In the genomic region with DNA sequence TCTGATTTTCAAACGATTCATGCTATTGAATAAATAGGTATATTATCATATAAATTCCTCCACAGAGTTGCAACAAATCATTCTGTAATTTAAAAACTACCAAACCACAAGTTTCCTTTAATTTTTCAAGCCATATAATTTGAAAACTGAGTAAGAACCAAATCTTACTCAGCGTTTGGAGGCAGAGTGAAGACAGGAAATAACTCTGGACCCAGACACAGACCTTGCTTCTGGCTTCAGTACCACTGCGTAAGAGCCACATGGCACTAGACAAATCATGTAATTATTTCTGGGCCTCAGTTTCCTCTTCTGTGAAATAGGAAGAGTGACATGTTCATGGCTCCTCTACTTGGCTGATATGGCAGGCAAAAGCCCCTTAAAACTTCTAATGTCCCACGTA, we compare ENCODE assay signal across 18 cellular contexts.
DNase-seq lines count a peak whose midpoint lies in the region; ATAC-seq, FAIRE-seq and TF ChIP-seq lines count a peak whose summit lies in the region.
"Had no signal": no experiment of that assay in that cellular context is flagged by ENCODE, and none has a peak within 500 bp of the region (broad histone marks: within the 10 kb centered on the region; RNA-seq: fewer than 3 reads in every experiment).

No MANE protein-coding gene starts in this region.

- TF ChIP-seq POLR2A in heart left ventricle (IDR thresholded peaks at IDR 0.05) = no peak

- in situ Hi-C loops in GM13976 (cut with MboI; ENCODE audit: low sequenced_read_pairs, unreplicated experiment) = no loop called here

- intact Hi-C loops in heart left ventricle (cut with DNase I) = no loop called here

- WGBS in heart left ventricle, 4 donors = 76 to 82% (median 80%) methylated on average over 4 of the region's 4 CpGs

- H3K36me3 Mint-ChIP-seq in astrocyte (ENCODE audit: low read depth, unreplicated experiment) = peaks cover 42% of the 10 kb centered on the region
- H3K36me3 Mint-ChIP-seq: CD4-positive, alpha-beta memory T cell had no signal

- H3K4me3 ChIP-seq in heart left ventricle (no peak overlapping the region), right atrium auricular region (no peak overlapping the region), astrocyte (ENCODE audit: insufficient read depth, low read depth, low read length) (no peak overlapping the region), skeletal muscle tissue (ENCODE audit: low read length in 3 of 3) (no peak overlapping the region)
- H3K4me3 ChIP-seq: GM23338, PC-9 had no signal

- no peak overlapping the region for H2AFZ ChIP-seq in astrocyte (ENCODE audit: low read depth, low read length)
- H2AFZ ChIP-seq: GM23338, PC-9 had no signal

- peak overlapping the region; percentile 0 for H3K27ac Mint-ChIP-seq in astrocyte (ENCODE audit: unreplicated experiment)
- H3K27ac Mint-ChIP-seq: CD4-positive, alpha-beta memory T cell; GM23338 had no signal

- H3K9me3 Mint-ChIP-seq in astrocyte (ENCODE audit: unreplicated experiment) = peaks cover 2% of the 10 kb centered on the region
- H3K9me3 Mint-ChIP-seq: GM23338 had no signal

- peaks cover 17% of the 10 kb centered on the region for H3K79me2 ChIP-seq in astrocyte (ENCODE audit: insufficient read depth, low read length)

- peaks cover 25% of the 10 kb centered on the region for H3K4me1 Mint-ChIP-seq in astrocyte (ENCODE audit: low read depth, unreplicated experiment)
- H3K4me1 Mint-ChIP-seq: CD4-positive, alpha-beta memory T cell; GM23338 had no signal

- no peak overlapping the region for H3K4me3 Mint-ChIP-seq in astrocyte (ENCODE audit: unreplicated experiment)
- H3K4me3 Mint-ChIP-seq: CD4-positive, alpha-beta memory T cell; GM23338 had no signal

- no peaks in the 10 kb centered on the region for H3K27me3 Mint-ChIP-seq in astrocyte (ENCODE audit: low read depth, unreplicated experiment)

- H3K27ac ChIP-seq in heart left ventricle (peak overlapping the region in 10 of 12 donors; percentile 19 to 95 (median 86)), right atrium auricular region (peak overlapping the region in 1 of 2 donors; percentile 73), astrocyte (ENCODE audit: low read depth, low read length) (no peak overlapping the region), skeletal muscle tissue (ENCODE audit: low read depth, low read length) (peak overlapping the region; percentile 80)
- H3K27ac ChIP-seq: 22Rv1, PC-9 had no signal

- H3K9me3 ChIP-seq in heart left ventricle (no peaks in the 10 kb centered on the region), right atrium auricular region (no peaks in the 10 kb centered on the region), astrocyte (ENCODE audit: insufficient read depth, low read depth, low read length) (no peaks in the 10 kb centered on the region), skeletal muscle tissue (ENCODE audit: control insufficient read depth in 3 of 3, low read length in 3 of 3) (no peaks in the 10 kb centered on the region)

- peaks cover 0 to 50% (median 33%) of the 10 kb centered on the region in 12 donors for H3K4me1 ChIP-seq in heart left ventricle
- H3K4me1 ChIP-seq in right atrium auricular region = peaks cover 0 to 34% of the 10 kb centered on the region in 2 donors
- H3K4me1 ChIP-seq in astrocyte (ENCODE audit: insufficient read depth, low read length) = peaks cover 8% of the 10 kb centered on the region
- H3K4me1 ChIP-seq in skeletal muscle tissue (ENCODE audit: control insufficient read depth in 3 of 3, insufficient read depth in 3 of 3, low read length in 3 of 3) = peaks cover 21 to 40% (median 34%) of the 10 kb centered on the region in 3 donors

- no peak overlapping the region for H3K9ac ChIP-seq in astrocyte (ENCODE audit: low read length)
- H3K9ac ChIP-seq in skeletal muscle tissue (ENCODE audit: low read depth in 1 of 3, low read length in 3 of 3) = no peak overlapping the region

- H4K20me1 ChIP-seq in astrocyte (ENCODE audit: insufficient read depth, low read length) = peaks cover 21% of the 10 kb centered on the region

- no peak for TF ChIP-seq CTCF in heart left ventricle (IDR thresholded peaks at IDR 0.05)
- no peak for TF ChIP-seq CTCF in right atrium auricular region (IDR thresholded peaks at IDR 0.05)
- TF ChIP-seq CTCF in astrocyte (IDR thresholded peaks at IDR 0.05; ENCODE audit: insufficient read depth, low read depth, low read length) = no peak
- TF ChIP-seq CTCF in GM13976 (IDR thresholded peaks at IDR 0.05; ENCODE audit: borderline replicate concordance, control extremely low read depth, extremely low read depth, insufficient read depth, missing control alignments) = no peak

- FAIRE-seq in astrocyte (lab: Jason Lieb, UNC) = no peak
- FAIRE-seq: GM18507, HepG2 had no signal

- H3K27me3 ChIP-seq in heart left ventricle = no peaks in the 10 kb centered on the region
- no peaks in the 10 kb centered on the region for H3K27me3 ChIP-seq in right atrium auricular region
- no peaks in the 10 kb centered on the region for H3K27me3 ChIP-seq in astrocyte (ENCODE audit: insufficient read depth, low read length)
- H3K27me3 ChIP-seq in skeletal muscle tissue (ENCODE audit: control insufficient read depth in 3 of 3, insufficient read depth in 3 of 3, low read length in 3 of 3) = no peaks in the 10 kb centered on the region

- no peak overlapping the region for H3K4me2 ChIP-seq in astrocyte (ENCODE audit: low read length)
- H3K4me2 ChIP-seq: GM23338, PC-9 had no signal

- peaks cover 0 to 50% (median 14%) of the 10 kb centered on the region in 9 donors for H3K36me3 ChIP-seq in heart left ventricle
- no peaks in the 10 kb centered on the region for H3K36me3 ChIP-seq in right atrium auricular region
- peaks cover 59% of the 10 kb centered on the region for H3K36me3 ChIP-seq in astrocyte (ENCODE audit: insufficient read depth, low read length)
- peaks cover 7 to 19% (median 8%) of the 10 kb centered on the region in 3 donors for H3K36me3 ChIP-seq in skeletal muscle tissue (ENCODE audit: control insufficient read depth in 3 of 3, insufficient read depth in 3 of 3, low read length in 3 of 3)

- DNase-seq in heart left ventricle (no peak), right atrium auricular region (ENCODE audit: low spot score) (no peak), astrocyte (ENCODE audit: low read depth) (peak; percentile 15), iris pigment epithelial cell (ENCODE audit: low read depth) (peak; percentile 26), GM13976 (ENCODE audit: low spot score) (no peak), SHP77 treated with DMSO at 0.1 percent for 48 hours (lab: John Stamatoyannopoulos, UW) (no peak)
- no peak for DNase-seq in activated naive CD4-positive, alpha-beta T cell treated with Interleukin-2 at 50 U/mL for 16 hours
- DNase-seq: CD4-positive, alpha-beta memory T cell; KG1; NCI-H1436; NCI-H2029; NCI-H2171; PC-9 had no signal

- no peak for ATAC-seq in heart left ventricle
- ATAC-seq: GM23338, HepG2 had no signal

Comparison
In these comparisons a context has a peak if more than half of its experiments do, and no peak if none do; other contexts are left out.
1. DNase-seq: peak in astrocyte (single experiment) and iris pigment epithelial cell (single experiment); none in heart left ventricle (0 of 5), right atrium auricular region (single experiment), GM13976 (single experiment), activated naive CD4-positive, alpha-beta T cell treated with Interleukin-2 at 50 U/mL for 16 hours (single experiment) and SHP77 treated with DMSO at 0.1 percent for 48 hours (single experiment).